ENCODE assay signal across 1 cellular context in genomic region chr20:32661820-32662528, GRCh38.
TF ChIP-seq lines count a peak whose summit lies in the region.

No MANE protein-coding gene starts in this region.

TF ChIP-seq in GM23338, 12 proteins besides CTCF, POLR2A, EP300 and RAD21 (continued from another document):
- TF ChIP-seq CREB1 (CRISPR knock-in tag; IDR thresholded peaks at IDR 0.05; ENCODE audit: low read depth), result no peak
- no peak for TF ChIP-seq ZNF331 (CRISPR knock-in tag; IDR thresholded peaks at IDR 0.05; ENCODE audit: low read depth)
- no peak for TF ChIP-seq NANOG (IDR thresholded peaks at IDR 0.05; ENCODE audit: borderline replicate concordance)
- no peak for TF ChIP-seq STAT1 (IDR thresholded peaks at IDR 0.05; ENCODE audit: unreplicated experiment)
- no peak for TF ChIP-seq EZH2phosphoT487 (IDR thresholded peaks at IDR 0.05; ENCODE audit: unreplicated experiment)
- no peak for TF ChIP-seq POLR2AphosphoS5 (IDR thresholded peaks at IDR 0.05; ENCODE audit: low read depth)
- TF ChIP-seq REST (IDR thresholded peaks at IDR 0.05; ENCODE audit: unreplicated experiment), result no peak
- TF ChIP-seq EZH2 (IDR thresholded peaks at IDR 0.05; ENCODE audit: low read depth, unreplicated experiment), result no peak
- no peak for TF ChIP-seq JUNB (IDR thresholded peaks at IDR 0.05; ENCODE audit: unreplicated experiment)
